ENCODE assay signal across 4 cellular contexts in the genomic region with DNA sequence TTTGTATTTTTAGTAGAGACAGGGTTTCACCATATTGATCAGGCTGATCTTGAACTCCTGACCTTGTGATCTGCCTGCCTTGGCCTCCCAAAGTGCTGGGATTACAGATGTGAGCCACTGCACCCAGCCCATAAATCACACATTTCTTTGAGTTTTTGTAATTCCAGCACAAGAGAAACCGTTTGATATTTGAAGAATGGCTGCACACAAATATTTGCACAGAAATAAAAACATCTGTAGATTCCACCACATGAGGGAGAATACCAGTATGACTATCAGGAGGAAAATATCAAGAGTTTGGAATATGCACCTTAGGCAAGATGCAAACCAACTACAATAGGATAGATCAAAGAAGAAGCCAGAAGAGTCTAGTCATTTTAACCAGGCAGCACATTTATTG. TPM values are rescaled to one million over a fixed set of nuclear protein-coding genes. Genes with fewer than 3 reads are reported as not detected.
"Had no signal": no experiment of that assay in that cellular context is flagged by ENCODE, and none has a peak within 500 bp of the region (broad histone marks: within the 10 kb centered on the region; RNA-seq: fewer than 3 reads in every experiment).

No MANE protein-coding gene starts in this region.

RNA-seq across cellular contexts. Expression of gene PSG9, which starts 17.9 kb away (rescaled TPM):
- total RNA-seq: GM23338, H1, H7, H9 had no signal
- polyA plus RNA-seq: GM23338, H1 had no signal

RNA-seq across cellular contexts. Expression of gene PSG4, which starts 46.0 kb away (rescaled TPM):
- total RNA-seq: GM23338, H1, H7, H9 had no signal
- polyA plus RNA-seq: H1 had no signal
